ENCODE assay signal across 17 cellular contexts in the genomic region with DNA sequence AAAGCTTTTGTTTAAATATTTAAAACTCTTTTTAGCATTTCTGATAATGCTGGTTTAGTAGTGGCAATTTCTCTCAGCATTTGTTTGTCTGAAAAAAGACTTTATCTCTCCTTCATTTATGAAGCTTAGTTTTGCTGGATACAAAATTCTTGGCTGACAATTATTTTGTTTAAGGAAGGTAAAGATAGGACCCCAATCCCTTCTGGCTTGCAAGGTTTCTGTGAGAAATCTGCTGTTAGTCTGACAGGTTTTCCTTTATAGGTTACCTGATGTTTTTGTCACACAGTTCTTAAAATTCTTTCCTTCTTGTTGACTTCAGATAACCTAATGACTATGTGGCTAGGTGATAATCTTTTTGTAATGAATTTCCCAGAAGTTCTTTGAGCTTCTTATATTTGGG. TPM values are rescaled to one million over a fixed set of nuclear protein-coding genes. Genes with fewer than 3 reads are reported as not detected.
"Had no signal": no experiment of that assay in that cellular context is flagged by ENCODE, and none has a peak within 500 bp of the region (broad histone marks: within the 10 kb centered on the region; RNA-seq: fewer than 3 reads in every experiment).

No MANE protein-coding gene starts in this region.

RNA-seq across cellular contexts. Expression of gene CXCR2, which starts 3.5 kb away (rescaled TPM):
- total RNA-seq: activated T-cell treated with anti-CD3 and anti-CD28 coated beads, Interleukin-2, amount 50 U/mL, for 4 hours; activated T-helper 1 cell treated with anti-CD3 and anti-CD28 coated beads, Interleukin-12 subunit alpha, Interleukin-12 subunit beta, Interleukin-2, Interleukin-4 antibody, amounts not matched to agents 30 ng/mL and 10 ng/mL and 1 ng/mL, durations not matched to agents 14 hours and 24 hours and 36 hours; ascending aorta; body of pancreas; bronchial epithelial cell; cerebellum; chondrocyte had no signal

RNA-seq across cellular contexts. Expression of gene CXCR1, which starts 44.5 kb away (rescaled TPM):
- total RNA-seq: activated naive CD4-positive, alpha-beta T cell treated with anti-CD3 and anti-CD28 coated beads for 36 hours; activated naive CD4-positive, alpha-beta T cell treated with anti-CD3 and anti-CD28 coated beads, Interleukin-2, amount 50 U/mL, for 72 hours; activated naive CD8-positive, alpha-beta T cell treated with anti-CD3 and anti-CD28 coated beads for 36 hours; activated T-cell treated with anti-CD3 and anti-CD28 coated beads, Interleukin-2, amount 50 U/mL, for 4 hours; activated T-cell treated with anti-CD3 and anti-CD28 coated beads, Interleukin-2, amount 50 U/mL, for 72 hours; activated T-helper 1 cell treated with anti-CD3 and anti-CD28 coated beads, Interleukin-12 subunit alpha, Interleukin-12 subunit beta, Interleukin-2, Interleukin-4 antibody, amounts not matched to agents 30 ng/mL and 10 ng/mL and 1 ng/mL, durations not matched to agents 14 hours and 24 hours and 36 hours; activated T-helper 17 cell treated with anti-CD3 and anti-CD28 coated beads, Interleukin-2, amount 50 U/mL, for 72 hours; activated T-helper 2 cell treated with anti-CD3 and anti-CD28 coated beads, Interferon-gamma antibody, Interleukin-2, Interleukin-4, amounts not matched to agents 10 μg/mL and 5 μg/mL and 100 μg/mL, durations not matched to agents 14 hours and 24 hours and 36 hours; ascending aorta; astrocyte; body of pancreas; bronchial epithelial cell; cardiac muscle cell; cerebellum; chondrocyte had no signal
- polyA plus RNA-seq: cardiac muscle cell had no signal

RNA-seq across cellular contexts. Expression of gene RUFY4, which starts 53.2 kb away (rescaled TPM):
- total RNA-seq: ascending aorta, astrocyte, body of pancreas, bronchial epithelial cell, cardiac muscle cell, cardiac septum, cerebellum, chondrocyte had no signal
- polyA plus RNA-seq: aorta, cardiac muscle cell had no signal
